In genomic region chr2:182252534-182252933, GRCh38 we compare ENCODE assay signal across 6 cellular contexts.
"Had no signal": no experiment of that assay in that cellular context is flagged by ENCODE, and none has a peak within 500 bp of the region (broad histone marks: within the 10 kb centered on the region; RNA-seq: fewer than 3 reads in every experiment).

No MANE protein-coding gene starts in this region.

- H3K9me3 Mint-ChIP-seq: HFFc6 had no signal

- DNase-seq: GOT3, H7, HFFc6 had no signal

- H3K4me3 Mint-ChIP-seq: HFFc6, IgD-negative memory B cell had no signal

- H3K27me3 Mint-ChIP-seq: IgD-negative memory B cell had no signal

- H3K27ac Mint-ChIP-seq: HFFc6, IgD-negative memory B cell had no signal

- H3K4me1 Mint-ChIP-seq: IgD-negative memory B cell had no signal

- ATAC-seq: HCT116, HepG2 had no signal
